Comparison of ENCODE assay signal across 9 cellular contexts in genomic region chr3:43288850-43289249, GRCh38. TPM values are rescaled to one million over a fixed set of nuclear protein-coding genes. Genes with fewer than 3 reads are reported as not detected.
DNase-seq lines count a peak whose midpoint lies in the region; ATAC-seq and TF ChIP-seq lines count a peak whose summit lies in the region.
"Had no signal": no experiment of that assay in that cellular context is flagged by ENCODE, and none has a peak within 500 bp of the region (broad histone marks: within the 10 kb centered on the region; RNA-seq: fewer than 3 reads in every experiment).

No MANE protein-coding gene starts in this region.

- no peaks in the 10 kb centered on the region for H3K27me3 ChIP-seq in KMS-11 (ENCODE audit: insufficient read depth, low read depth)

- TF ChIP-seq CTCF in AG04449 (IDR thresholded peaks at IDR 0.05; ENCODE audit: insufficient read depth, low read length, missing control alignments) (no peak), KMS-11 (conservative IDR thresholded peaks at IDR 0.05; ENCODE audit: low read depth, low read length) (no peak), coronary artery (IDR thresholded peaks at IDR 0.05) (no peak), nephron (IDR thresholded peaks at IDR 0.05; ENCODE audit: unreplicated experiment in 3 of 3) (no peak), omental fat pad (IDR thresholded peaks at IDR 0.05) (no peak)

- H2AFZ ChIP-seq in KMS-11 (ENCODE audit: low read depth), result no peak overlapping the region

- no peak overlapping the region; the same call in 1 of the 2 replicates for H3K9ac ChIP-seq in KMS-11

- H3K4me3 Mint-ChIP-seq in nephron, result peak overlapping the region; percentile 89 to 98 (median 94)

- H3K27ac ChIP-seq in KMS-11, result no peak overlapping the region
- H3K27ac ChIP-seq in coronary artery, result peak overlapping the region; percentile 10 to 38

- H3K4me3 ChIP-seq in AG04449 (ENCODE audit: low read depth, low read length) (peak overlapping the region; percentile 42), KMS-11 (IDR thresholded peaks at IDR 0.05; ENCODE audit: insufficient read depth, low read depth, low read length) (no peak overlapping the region), coronary artery (peak overlapping the region; percentile 91)

- H3K27me3 Mint-ChIP-seq in nephron (ENCODE audit: low read depth), result peaks cover 12% of the 10 kb centered on the region

- peak overlapping the region; percentile 12 to 79 (median 59) for H3K27ac Mint-ChIP-seq in nephron

- H3K4me1 ChIP-seq in KMS-11 (ENCODE audit: low read depth, poor library complexity, severe bottlenecking), result peaks cover 14% of the 10 kb centered on the region

- H3K79me2 ChIP-seq in KMS-11 (ENCODE audit: insufficient read depth, low read depth), result peaks cover 29% of the 10 kb centered on the region; the same call in 1 of the 2 replicates

- DNase-seq in AG04449 (ENCODE audit: low read depth, low spot score), result no peak
- DNase-seq in coronary artery (ENCODE audit: low spot score), result no peak
- no peak for DNase-seq in NCI-H82 treated with DMSO at 0.1 percent for 48 hours (lab: John Stamatoyannopoulos, UW; ENCODE audit: unreplicated experiment)
- DNase-seq in omental fat pad (ENCODE audit: low spot score), result no peak
- DNase-seq: anterior cingulate cortex had no signal

- H3K36me3 Mint-ChIP-seq in nephron (ENCODE audit: low read depth), result peaks cover 9% of the 10 kb centered on the region

- CTCF ChIA-PET in AG04449 (lab: Yijun Ruan, JAX), result interaction anchor here (0.9 to 2.2 kb wide), 2 partner anchors 128 to 214 kb away, joined by 3 to 5 read pairs; no protein-coding TSS in a partner anchor

- H3K4me1 Mint-ChIP-seq in nephron, result peaks cover 39% of the 10 kb centered on the region

- POLR2A ChIA-PET in AG04449 (lab: Yijun Ruan, JAX), result no interaction called here

- H3K9me3 Mint-ChIP-seq in nephron, result no peaks in the 10 kb centered on the region

- H3K4me2 ChIP-seq in KMS-11, result peak overlapping the region; percentile 76

- no peaks in the 10 kb centered on the region for H4K20me1 ChIP-seq in KMS-11 (ENCODE audit: insufficient read depth)

- ATAC-seq in esophagus mucosa (no peak), HG03095 (IDR thresholded peaks at IDR 0.05; ENCODE audit: unreplicated experiment) (no peak), omental fat pad (ENCODE audit: low FRiP score) (no peak)

- H3K36me3 ChIP-seq in KMS-11 (ENCODE audit: insufficient read depth), result no peaks in the 10 kb centered on the region

RNA-seq across cellular contexts. Expression of gene SNRK, which starts 2.5 kb away (rescaled TPM):
- total RNA-seq in esophagus mucosa, result 33.0 TPM
- total RNA-seq in omental fat pad, result 10 to 100 TPM; 41.9 to 96.0 (median 61.1) TPM
